ENCODE assay signal across 13 cellular contexts in the genomic region with DNA sequence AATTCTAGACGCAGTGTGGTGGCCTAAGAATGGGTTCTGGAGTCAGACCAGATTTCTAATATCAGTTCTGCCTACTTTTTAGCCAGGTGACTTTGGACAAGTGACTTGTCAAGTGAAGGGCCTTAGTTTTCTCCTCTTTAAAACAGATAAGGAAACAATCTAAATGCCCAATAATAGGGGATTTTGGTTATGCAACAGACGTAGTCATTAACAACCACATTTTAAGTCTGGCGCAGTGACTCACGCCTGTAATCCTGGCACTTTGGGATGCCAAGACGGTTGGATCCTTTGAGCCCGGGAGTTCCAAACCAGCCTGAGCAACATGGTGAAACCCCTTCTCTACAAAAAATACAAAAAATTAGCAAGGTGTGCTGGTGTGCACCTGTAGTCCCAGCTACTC. TPM values are rescaled to one million over a fixed set of nuclear protein-coding genes. Genes with fewer than 3 reads are reported as not detected.
DNase-seq lines count a peak whose midpoint lies in the region; ATAC-seq and TF ChIP-seq lines count a peak whose summit lies in the region.
"Had no signal": no experiment of that assay in that cellular context is flagged by ENCODE, and none has a peak within 500 bp of the region (broad histone marks: within the 10 kb centered on the region; RNA-seq: fewer than 3 reads in every experiment).

No MANE protein-coding gene starts in this region.

- H3K79me2 ChIP-seq in DND-41 (ENCODE audit: insufficient read depth, low read length) = peaks cover 27% of the 10 kb centered on the region
- peaks cover 35% of the 10 kb centered on the region for H3K79me2 ChIP-seq in Loucy (ENCODE audit: insufficient read depth, low read length)

- ATAC-seq in DND-41 (ENCODE audit: insufficient read depth, low read depth) (no peak), GM19467 (IDR thresholded peaks at IDR 0.05; ENCODE audit: unreplicated experiment) (no peak), HG03175 (IDR thresholded peaks at IDR 0.05; ENCODE audit: unreplicated experiment) (no peak)

- H3K4me1 ChIP-seq in DND-41 (ENCODE audit: insufficient read depth, low read length) (peaks cover 29% of the 10 kb centered on the region), Loucy (ENCODE audit: insufficient read depth, low read length, poor library complexity, severe bottlenecking) (peaks cover 21% of the 10 kb centered on the region)
- H3K4me1 ChIP-seq: uterus had no signal

- H3F3A ChIP-seq in Loucy (ENCODE audit: low read depth) = no peaks in the 10 kb centered on the region

- H3K27me3 ChIP-seq in DND-41 (ENCODE audit: insufficient read depth, low read length, poor library complexity) (no peaks in the 10 kb centered on the region), Loucy (ENCODE audit: insufficient read depth, low read length, poor library complexity, severe bottlenecking) (no peaks in the 10 kb centered on the region), dorsolateral prefrontal cortex (peaks cover 0 to 44% (median 7%) of the 10 kb centered on the region in 45 donors)
- H3K27me3 ChIP-seq: uterus had no signal

- no peak overlapping the region for H2AFZ ChIP-seq in DND-41 (ENCODE audit: low read depth, low read length)
- H2AFZ ChIP-seq in Loucy (ENCODE audit: low read length) = no peak overlapping the region

- H3K9me3 Mint-ChIP-seq in brain (peaks cover 0 to 6% (median 0%) of the 10 kb centered on the region in 5 experiments), nephron (peaks cover 4% of the 10 kb centered on the region)
- H3K9me3 Mint-ChIP-seq: activated naive CD4-positive, alpha-beta T cell treated with anti-CD3 and anti-CD28 coated beads, Interleukin-2, amount 10 ng/mL, durations not matched to agents 7 days and 5 days had no signal

- TF ChIP-seq CTCF in DND-41 (IDR thresholded peaks at IDR 0.05; ENCODE audit: borderline replicate concordance, extremely low read depth, low read length, poor library complexity, severe bottlenecking) = no peak
- TF ChIP-seq CTCF in Loucy (conservative IDR thresholded peaks at IDR 0.05; ENCODE audit: low read length) = no peak
- no peak for TF ChIP-seq CTCF in brain (conservative IDR thresholded peaks at IDR 0.05)
- no peak for TF ChIP-seq CTCF in nephron (IDR thresholded peaks at IDR 0.05; ENCODE audit: unreplicated experiment in 3 of 3)
- TF ChIP-seq CTCF in dorsolateral prefrontal cortex (IDR thresholded peaks at IDR 0.05 in 54 of 56, conservative IDR thresholded peaks at IDR 0.05 in 2 of 56; ENCODE audit: low read depth in 1 of 56, partially characterized antibody in 56 of 56) = no peak

- H3K4me2 ChIP-seq in DND-41 (ENCODE audit: insufficient read depth, low read length) = peak overlapping the region; percentile 66; the same call in 1 of the 2 replicates
- H3K4me2 ChIP-seq in Loucy (ENCODE audit: low read depth, low read length, poor library complexity, severe bottlenecking) = peak overlapping the region; percentile 94

- peaks cover 4% of the 10 kb centered on the region for H3K27me3 Mint-ChIP-seq in brain
- H3K27me3 Mint-ChIP-seq in nephron (ENCODE audit: low read depth) = peaks cover 2% of the 10 kb centered on the region
- H3K27me3 Mint-ChIP-seq: activated naive CD4-positive, alpha-beta T cell treated with anti-CD3 and anti-CD28 coated beads, Interleukin-2, amount 10 ng/mL, durations not matched to agents 7 days and 5 days had no signal

- peaks cover 25% of the 10 kb centered on the region for H3K4me1 Mint-ChIP-seq in brain
- peaks cover 3% of the 10 kb centered on the region for H3K4me1 Mint-ChIP-seq in nephron

- H3K4me3 ChIP-seq in DND-41 (ENCODE audit: low read depth in 1 of 2, low read length in 2 of 2) = peak overlapping the region in 1 of 2 experiments; percentile 77; a peak in 2 of 4 replicates
- peak overlapping the region; percentile 91 for H3K4me3 ChIP-seq in Loucy (ENCODE audit: low read length, poor library complexity, severe bottlenecking)
- no peak overlapping the region for H3K4me3 ChIP-seq in dorsolateral prefrontal cortex
- H3K4me3 ChIP-seq: uterus had no signal

- H3K9ac ChIP-seq in DND-41 (ENCODE audit: low read depth, low read length) (peak overlapping the region; percentile 82), Loucy (ENCODE audit: low read depth, low read length, poor library complexity, severe bottlenecking) (peak overlapping the region; percentile 99)

- peaks cover 8% of the 10 kb centered on the region for H3K36me3 ChIP-seq in DND-41 (ENCODE audit: insufficient read depth, low read length)
- H3K36me3 ChIP-seq in Loucy (ENCODE audit: insufficient read depth, low read length) = no peaks in the 10 kb centered on the region
- H3K36me3 ChIP-seq: uterus had no signal

- no peaks in the 10 kb centered on the region for H3K9me3 ChIP-seq in DND-41 (ENCODE audit: insufficient read depth, low read length, severe bottlenecking)
- no peaks in the 10 kb centered on the region for H3K9me3 ChIP-seq in Loucy (ENCODE audit: insufficient read depth, low read depth, low read length)
- H3K9me3 ChIP-seq: uterus had no signal

- peak overlapping the region; percentile 90; the same call in 1 of the 2 replicates for H3K27ac ChIP-seq in DND-41 (ENCODE audit: low read length)
- H3K27ac ChIP-seq in dorsolateral prefrontal cortex = peak overlapping the region in 14 of 59 donors; percentile 2 to 89 (median 76)

- no peaks in the 10 kb centered on the region for H3K9me2 ChIP-seq in Loucy (replicated peaks; ENCODE audit: low read depth, low read length)

- H3K27ac Mint-ChIP-seq in brain = peak overlapping the region; percentile 95 to 98 (median 97)
- peak overlapping the region; percentile 95 to 100 (median 98) for H3K27ac Mint-ChIP-seq in nephron

- peak overlapping the region; percentile 90 to 97 (median 93) for H3K4me3 Mint-ChIP-seq in brain
- peak overlapping the region; percentile 86 to 98 (median 96) for H3K4me3 Mint-ChIP-seq in nephron

- no peak for DNase-seq in DND-41
- DNase-seq in NCI-H748 treated with DMSO at 0.1 percent for 48 hours (lab: John Stamatoyannopoulos, UW) = no peak
- DNase-seq in dorsolateral prefrontal cortex = no peak
- DNase-seq: activated naive CD4-positive, alpha-beta T cell treated with anti-CD3 and anti-CD28 coated beads, Interleukin-2, amount 10 ng/mL, durations not matched to agents 7 days and 5 days; kidney; NCI-H1092 treated with DMSO at 0.1 percent for 48 hours; uterus had no signal

- intact Hi-C loops in dorsolateral prefrontal cortex (cut with DNase I) = no loop called here

- H4K20me1 ChIP-seq in DND-41 (ENCODE audit: insufficient read depth, low read length) = no peaks in the 10 kb centered on the region; the same call in 1 of the 2 replicates
- H4K20me1 ChIP-seq in Loucy (ENCODE audit: insufficient read depth, low read length, poor library complexity, severe bottlenecking) = peaks cover 14% of the 10 kb centered on the region

- H3K36me3 Mint-ChIP-seq in brain (no peaks in the 10 kb centered on the region), nephron (ENCODE audit: low read depth) (peaks cover 3% of the 10 kb centered on the region)

RNA-seq across cellular contexts. Expression of gene ZMYM3, which starts 2.1 kb away (rescaled TPM):
- 42.5 TPM for polyA plus RNA-seq in brain (ENCODE audit: insufficient read depth, low read depth, low replicate concordance)
- total RNA-seq in dorsolateral prefrontal cortex = 10 to 100 TPM; 33.0 to 60.8 (median 45.7) TPM

RNA-seq across cellular contexts. Expression of gene NONO, which starts 27.4 kb away (rescaled TPM):
- polyA plus RNA-seq in brain (ENCODE audit: insufficient read depth, low read depth, low replicate concordance) = 507 TPM
- total RNA-seq in dorsolateral prefrontal cortex = 100 to 1,000 TPM in 119 of 120 experiments, 10 to 100 TPM in 1; 98.6 to 184 (median 146) TPM

RNA-seq across cellular contexts. Expression of gene GJB1, which starts 33.0 kb away (rescaled TPM):
- 60.6 TPM for polyA plus RNA-seq in brain (ENCODE audit: insufficient read depth, low read depth, low replicate concordance)
- 100 to 1,000 TPM in 2 of 120 experiments, 10 to 100 TPM in 101, 1 to 10 TPM in 17; 2.2 to 150 (median 24.8) TPM for total RNA-seq in dorsolateral prefrontal cortex
- total RNA-seq: pulmonary artery endothelial cell had no signal

RNA-seq across cellular contexts. Expression of gene ITGB1BP2, which starts 45.5 kb away (rescaled TPM):
- polyA plus RNA-seq in brain (ENCODE audit: insufficient read depth, low read depth, low replicate concordance) = not detected
- 1 to 10 TPM in 72 of 120 experiments, under 1 TPM in 39, not detected in 9; 0.38 to 5.7 (median 1.2) TPM for total RNA-seq in dorsolateral prefrontal cortex
